Comparison of ENCODE assay signal across 15 cellular contexts in the genomic region with DNA sequence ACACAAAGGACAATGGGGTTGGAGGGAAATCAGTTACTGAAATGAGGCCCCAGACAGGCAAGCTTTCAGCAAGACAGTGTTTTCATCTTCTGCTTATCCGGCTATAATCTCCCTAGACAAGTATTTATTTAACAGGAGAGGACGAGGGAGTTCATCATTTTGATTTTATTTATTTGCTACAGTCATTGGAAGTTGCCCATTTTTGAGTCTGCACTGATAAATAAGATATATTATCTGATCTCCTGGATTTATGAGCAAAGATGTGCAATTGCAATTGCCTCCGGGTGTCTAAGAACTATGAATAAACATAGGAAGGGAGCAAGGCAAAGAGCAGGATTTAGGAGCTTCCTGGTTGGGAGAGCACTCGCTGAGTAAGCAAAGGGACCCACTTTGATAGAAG.
DNase-seq lines count a peak whose midpoint lies in the region; TF ChIP-seq lines count a peak whose summit lies in the region.
"Had no signal": no experiment of that assay in that cellular context is flagged by ENCODE, and none has a peak within 500 bp of the region (broad histone marks: within the 10 kb centered on the region; RNA-seq: fewer than 3 reads in every experiment).

No MANE protein-coding gene starts in this region.

- in situ Hi-C loops in Caki2 (cut with HindIII; ENCODE audit: low pct_unique_long_range_greater_than_20kb, low sequenced_read_pairs): no loop called here

- H3K27me3 Mint-ChIP-seq in endothelial cell (ENCODE audit: unreplicated experiment) (peaks cover 3% of the 10 kb centered on the region), nephron (ENCODE audit: low read depth) (no peaks in the 10 kb centered on the region)
- H3K27me3 Mint-ChIP-seq: B cell; CD4-positive, alpha-beta T cell had no signal

- H3K9me3 Mint-ChIP-seq in endothelial cell (ENCODE audit: unreplicated experiment) (no peaks in the 10 kb centered on the region), nephron (peaks cover 3% of the 10 kb centered on the region)
- H3K9me3 Mint-ChIP-seq: CD4-positive, alpha-beta T cell; CD8-positive, alpha-beta memory T cell; GM23338 had no signal

- H3K4me1 Mint-ChIP-seq in endothelial cell (ENCODE audit: unreplicated experiment): peaks cover 9% of the 10 kb centered on the region
- no peaks in the 10 kb centered on the region for H3K4me1 Mint-ChIP-seq in nephron
- H3K4me1 Mint-ChIP-seq: B cell; CD14-positive monocyte; CD8-positive, alpha-beta memory T cell; GM23338; H9 had no signal

- no peaks in the 10 kb centered on the region for H3K36me3 Mint-ChIP-seq in endothelial cell (ENCODE audit: low read depth, unreplicated experiment)
- no peaks in the 10 kb centered on the region for H3K36me3 Mint-ChIP-seq in nephron (ENCODE audit: low read depth)
- H3K36me3 Mint-ChIP-seq: CD14-positive monocyte; CD8-positive, alpha-beta memory T cell had no signal

- peak; percentile 5 for DNase-seq in Caki2 (ENCODE audit: low read depth)
- DNase-seq in endothelial cell (ENCODE audit: low spot score): no peak
- no peak for DNase-seq in NCI-H1436 treated with DMSO at 0.1 percent for 48 hours (lab: John Stamatoyannopoulos, UW)
- DNase-seq in NCI-H1105 treated with DMSO at 0.1 percent for 48 hours (lab: John Stamatoyannopoulos, UW): no peak
- no peak for DNase-seq in activated naive CD4-positive, alpha-beta T cell treated with anti-CD3 and anti-CD28 coated beads, Interleukin-2, amount 50 U/mL, for 16 hours
- DNase-seq: Calu3; CD4-positive, alpha-beta T cell; CD8-positive, alpha-beta memory T cell; DMS79 treated with DMSO at 0.1 percent for 48 hours; GF-D8; H9 had no signal

- H3K4me3 Mint-ChIP-seq in endothelial cell (ENCODE audit: unreplicated experiment) (no peak overlapping the region), nephron (no peak overlapping the region)
- H3K4me3 Mint-ChIP-seq: B cell; CD14-positive monocyte; CD4-positive, alpha-beta T cell; CD8-positive, alpha-beta memory T cell; GM23338; H9 had no signal

- H3K27ac Mint-ChIP-seq in endothelial cell (ENCODE audit: unreplicated experiment) (peak overlapping the region; percentile 49), nephron (peak overlapping the region in 2 of 3 experiments; percentile 15 to 44)
- H3K27ac Mint-ChIP-seq: B cell; CD14-positive monocyte; CD4-positive, alpha-beta T cell; GM23338; H9 had no signal

- TF ChIP-seq CTCF in endothelial cell (IDR thresholded peaks at IDR 0.05; ENCODE audit: unreplicated experiment) (no peak), nephron (IDR thresholded peaks at IDR 0.05; ENCODE audit: unreplicated experiment in 3 of 3) (no peak)
